In genomic region chr15:50186752-50187151, GRCh38 we compare ENCODE assay signal across 23 cellular contexts. TPM values are rescaled to one million over a fixed set of nuclear protein-coding genes. Genes with fewer than 3 reads are reported as not detected.
"Had no signal": no experiment of that assay in that cellular context is flagged by ENCODE, and none has a peak within 500 bp of the region (broad histone marks: within the 10 kb centered on the region; RNA-seq: fewer than 3 reads in every experiment).

No MANE protein-coding gene starts in this region.

- H3K27ac ChIP-seq: breast epithelium, coronary artery, esophagus squamous epithelium, gastrocnemius medialis, parathyroid adenoma, skin epidermis, stomach, suprapubic skin, tibial nerve had no signal

- H3K79me2 ChIP-seq: parathyroid adenoma had no signal

- H3K36me3 ChIP-seq: breast epithelium, esophagus squamous epithelium, gastrocnemius medialis, stomach, suprapubic skin, tibial nerve had no signal

- FAIRE-seq: islet of Langerhans had no signal

- H3K9me3 ChIP-seq: breast epithelium, esophagus squamous epithelium, gastrocnemius medialis, stomach, suprapubic skin, tibial nerve had no signal

- DNase-seq: activated CD4-positive, alpha-beta T cell treated with anti-CD3 and anti-CD28 coated beads, Interleukin-2, amount 10 ng/mL, durations not matched to agents 7 days and 5 days; activated CD8-positive, alpha-beta T cell treated with anti-CD3 and anti-CD28 coated beads, Interleukin-2, amount 10 ng/mL, durations not matched to agents 7 days and 5 days; activated naive CD4-positive, alpha-beta T cell treated with anti-CD3 and anti-CD28 coated beads for 36 hours; activated naive CD8-positive, alpha-beta T cell treated with anti-CD3 and anti-CD28 coated beads, Interleukin-2, amount 10 ng/mL, durations not matched to agents 7 days and 5 days; amniotic stem cell; esophagus squamous epithelium; gastrocnemius medialis; head of caudate nucleus; left ventricle myocardium superior; nucleus accumbens; right cardiac atrium; stimulated activated CD4-positive, alpha-beta T cell treated with anti-CD3 and anti-CD28 coated beads, Interleukin-2, amount 100 ng/mL, for 24 hours; stomach had no signal

- H2AFZ ChIP-seq: parathyroid adenoma had no signal

- H3K4me1 ChIP-seq: breast epithelium, gastrocnemius medialis, parathyroid adenoma had no signal

- H3K4me3 ChIP-seq: breast epithelium, coronary artery, esophagus squamous epithelium, gastrocnemius medialis, skin epidermis, stomach, suprapubic skin, tibial nerve had no signal

- ATAC-seq: activated CD8-positive, alpha-beta T cell treated with anti-CD3 and anti-CD28 coated beads, Interleukin-2, amount 10 ng/mL, durations not matched to agents 7 days and 5 days; gastrocnemius medialis; left ventricle myocardium superior; right cardiac atrium; stimulated activated memory B cell treated with anti-CD40 and anti-IgM and Interleukin-4, amounts not matched to agents 10 μg/mL and 1 μg/mL and 100 μg/mL, for 72 hours had no signal

- H3K9ac ChIP-seq: parathyroid adenoma had no signal

RNA-seq across cellular contexts. Expression of gene SLC27A2, which starts 4.8 kb away (rescaled TPM):
- total RNA-seq: left ventricle myocardium superior, myocyte, pulmonary artery endothelial cell had no signal
